1 cellular context compared by ENCODE assay signal in genomic region chr19:35002037-35002535, GRCh38.
TF ChIP-seq lines count a peak whose summit lies in the region.

No MANE protein-coding gene starts in this region.

TF ChIP-seq in H1, 55 proteins besides CTCF, POLR2A, EP300 and RAD21:
- TF ChIP-seq TAF1 (IDR thresholded peaks at IDR 0.05; ENCODE audit: low read depth, low read length) = no peak
- no peak for TF ChIP-seq POLR2AphosphoS5 (IDR thresholded peaks at IDR 0.05; ENCODE audit: low read depth, low read length)
- no peak for TF ChIP-seq CBX8 (IDR thresholded peaks at IDR 0.05; ENCODE audit: borderline replicate concordance, low read depth, low read length)
- TF ChIP-seq ASH2L (IDR thresholded peaks at IDR 0.05; ENCODE audit: low read length) = no peak
- no peak for TF ChIP-seq POU5F1 (IDR thresholded peaks at IDR 0.05; ENCODE audit: low read depth, low read length)
- TF ChIP-seq CBX5 (IDR thresholded peaks at IDR 0.05; ENCODE audit: low read depth, low read length) = no peak
- no peak for TF ChIP-seq SP4 (IDR thresholded peaks at IDR 0.05; ENCODE audit: low read length)
- TF ChIP-seq SP1 (IDR thresholded peaks at IDR 0.05; ENCODE audit: low read depth, low read length) = no peak
- TF ChIP-seq CHD1 (IDR thresholded peaks at IDR 0.05; ENCODE audit: low read depth, low read length) = no peak
- no peak for TF ChIP-seq TAF7 (optimal IDR thresholded peaks at IDR 0.05; ENCODE audit: borderline replicate concordance, low read depth, low read length)
- TF ChIP-seq CTBP2 (IDR thresholded peaks at IDR 0.05; ENCODE audit: borderline replicate concordance, insufficient read depth, insufficient read length, low read length) = no peak
- TF ChIP-seq JUN (IDR thresholded peaks at IDR 0.05; ENCODE audit: low read depth, low read length) = no peak
- TF ChIP-seq MAX (IDR thresholded peaks at IDR 0.05) = no peak
- TF ChIP-seq HDAC6 (IDR thresholded peaks at IDR 0.05; ENCODE audit: low read depth, low read length) = no peak
- no peak for TF ChIP-seq NRF1 (IDR thresholded peaks at IDR 0.05; ENCODE audit: low read depth, low read length)
- no peak for TF ChIP-seq BCL11A (IDR thresholded peaks at IDR 0.05; ENCODE audit: low read depth in 2 of 2, low read length in 2 of 2)
- TF ChIP-seq BRCA1 (IDR thresholded peaks at IDR 0.05; ENCODE audit: low read depth, low read length) = no peak
- no peak for TF ChIP-seq PHF8 (conservative IDR thresholded peaks at IDR 0.05; ENCODE audit: low read depth, low read length)
- TF ChIP-seq HDAC2 (IDR thresholded peaks at IDR 0.05; ENCODE audit: borderline replicate concordance in 1 of 2, low read depth in 2 of 2, low read length in 2 of 2) = no peak
